In the genomic region with DNA sequence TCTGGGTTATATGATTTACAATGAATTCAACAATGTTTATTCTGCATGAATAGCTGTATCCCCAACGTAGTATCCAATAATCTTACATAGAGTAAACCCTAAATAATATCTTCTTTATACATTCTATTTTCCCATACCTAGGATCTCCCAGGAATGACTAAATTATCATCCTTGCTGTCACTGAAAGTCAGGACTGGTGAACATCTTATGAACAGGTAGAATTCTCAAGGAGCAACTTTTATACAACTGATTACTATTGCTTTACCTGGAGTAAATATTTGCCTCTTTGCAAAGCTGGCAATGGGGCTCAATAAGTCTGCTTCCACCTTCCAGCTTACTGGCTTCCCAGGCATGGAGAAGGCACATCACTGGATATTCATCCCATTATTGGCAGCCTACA, we compare ENCODE assay signal across 8 cellular contexts. TPM values are rescaled to one million over a fixed set of nuclear protein-coding genes. Genes with fewer than 3 reads are reported as not detected.
"Had no signal": no experiment of that assay in that cellular context is flagged by ENCODE, and none has a peak within 500 bp of the region (broad histone marks: within the 10 kb centered on the region; RNA-seq: fewer than 3 reads in every experiment).

A gene with protein sequence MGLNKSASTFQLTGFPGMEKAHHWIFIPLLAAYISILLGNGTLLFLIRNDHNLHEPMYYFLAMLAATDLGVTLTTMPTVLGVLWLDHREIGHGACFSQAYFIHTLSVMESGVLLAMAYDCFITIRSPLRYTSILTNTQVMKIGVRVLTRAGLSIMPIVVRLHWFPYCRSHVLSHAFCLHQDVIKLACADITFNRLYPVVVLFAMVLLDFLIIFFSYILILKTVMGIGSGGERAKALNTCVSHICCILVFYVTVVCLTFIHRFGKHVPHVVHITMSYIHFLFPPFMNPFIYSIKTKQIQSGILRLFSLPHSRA (plus strand): TSS at position 301 of the 400 bp plus-strand sequence. CDS start 0 bp downstream, at position 301.

- H3K4me3 ChIP-seq: GM12878 had no signal

- FAIRE-seq: G401.6, GM12878, GM12891, GM12892, GM18507 had no signal

- DNase-seq: GDM1, GF-D8 had no signal

- ATAC-seq: GM12878 had no signal

RNA-seq across cellular contexts. Expression of the gene that starts here (rescaled TPM):
- total RNA-seq: G401 had no signal
- polyA plus RNA-seq: GM12878 had no signal
